In the genomic region with DNA sequence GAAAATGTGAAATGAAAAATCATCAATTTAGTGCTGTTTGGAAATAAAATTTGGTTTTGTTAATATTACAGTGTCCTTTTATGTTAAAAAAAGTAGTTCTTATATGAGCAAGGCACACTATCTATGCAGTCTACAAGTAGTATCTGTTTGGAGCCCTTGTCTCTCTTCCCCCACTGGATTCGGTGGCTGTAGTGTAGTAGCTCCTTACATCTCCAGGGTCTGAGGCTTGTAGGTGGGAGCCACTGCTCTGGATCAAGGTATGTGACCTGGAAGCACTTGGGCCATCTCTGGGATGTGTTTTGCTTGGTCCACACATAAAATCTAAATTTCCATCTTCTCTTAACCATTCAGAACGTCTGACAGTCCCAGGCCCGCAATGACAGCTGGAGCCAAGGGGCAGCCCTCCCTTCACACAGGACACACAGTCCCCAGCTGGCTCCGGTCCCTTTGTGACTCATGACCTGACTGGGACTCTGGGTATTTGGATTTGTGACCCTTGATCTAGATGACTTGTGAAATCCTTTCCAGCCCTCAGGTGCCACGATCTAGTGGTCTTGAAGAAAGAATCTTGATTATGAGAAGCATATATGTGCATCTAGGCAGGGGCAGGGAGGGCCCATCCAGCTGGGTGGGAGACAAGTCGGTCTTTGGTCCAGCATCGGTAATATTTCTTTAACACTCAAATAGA, we compare ENCODE assay signal across 24 cellular contexts.
DNase-seq lines count a peak whose midpoint lies in the region; ATAC-seq and TF ChIP-seq lines count a peak whose summit lies in the region.
"Had no signal": no experiment of that assay in that cellular context is flagged by ENCODE, and none has a peak within 500 bp of the region (broad histone marks: within the 10 kb centered on the region; RNA-seq: fewer than 3 reads in every experiment).

No MANE protein-coding gene starts in this region.

- peaks cover 3% of the 10 kb centered on the region for H3K9me3 Mint-ChIP-seq in glutamatergic neuron (ENCODE audit: unreplicated experiment)
- no peaks in the 10 kb centered on the region for H3K9me3 Mint-ChIP-seq in stimulated activated effector memory CD8-positive, alpha-beta T cell treated with anti-CD3 and anti-CD28 coated beads, Interleukin-12 subunit alpha, Interleukin-12 subunit beta, amount 100 ng/mL, for 72 hours
- H3K9me3 Mint-ChIP-seq: activated CD4-positive, alpha-beta memory T cell treated with anti-CD3 and anti-CD28 coated beads for 36 hours; activated naive CD4-positive, alpha-beta T cell treated with anti-CD3 and anti-CD28 coated beads for 36 hours; CD8-positive, alpha-beta memory T cell; T-helper 1 cell treated with Interleukin-12 subunit alpha and Interleukin-12 subunit beta and Interleukin-4 antibody, amounts not matched to agents 30 μg/mL and 1 μg/mL, for 36 hours had no signal

- H3K4me3 ChIP-seq in right lobe of liver: no peak overlapping the region
- H3K4me3 ChIP-seq: ascending aorta, thyroid gland had no signal

- H3K27me3 Mint-ChIP-seq in glutamatergic neuron (ENCODE audit: unreplicated experiment): peaks cover 3% of the 10 kb centered on the region
- H3K27me3 Mint-ChIP-seq: activated CD4-positive, alpha-beta memory T cell treated with anti-CD3 and anti-CD28 coated beads for 36 hours had no signal

- ATAC-seq in right lobe of liver (peak; percentile 95 to 98 (median 96)), GM21360 (IDR thresholded peaks at IDR 0.05; ENCODE audit: unreplicated experiment) (no peak)
- ATAC-seq in stimulated activated effector memory CD8-positive, alpha-beta T cell treated with anti-CD3 and anti-CD28 coated beads, Interleukin-12 subunit alpha, Interleukin-12 subunit beta, amount 100 ng/mL, for 72 hours: no peak

- peaks cover 0 to 9% (median 3%) of the 10 kb centered on the region in 4 donors for H3K4me1 ChIP-seq in right lobe of liver
- H3K4me1 ChIP-seq: ascending aorta, thyroid gland had no signal

- H3K27me3 ChIP-seq in right lobe of liver: no peaks in the 10 kb centered on the region
- H3K27me3 ChIP-seq: ascending aorta, neutrophil, thyroid gland had no signal

- H3K36me3 Mint-ChIP-seq in glutamatergic neuron (ENCODE audit: unreplicated experiment): no peaks in the 10 kb centered on the region
- peaks cover 16% of the 10 kb centered on the region for H3K36me3 Mint-ChIP-seq in stimulated activated effector memory CD8-positive, alpha-beta T cell treated with anti-CD3 and anti-CD28 coated beads, Interleukin-12 subunit alpha, Interleukin-12 subunit beta, amount 100 ng/mL, for 72 hours

- TF ChIP-seq CTCF in glutamatergic neuron (IDR thresholded peaks at IDR 0.05; ENCODE audit: partially characterized antibody, unreplicated experiment): no peak
- TF ChIP-seq CTCF in right lobe of liver (IDR thresholded peaks at IDR 0.05): no peak

- no peak for TF ChIP-seq POLR2A in right lobe of liver (IDR thresholded peaks at IDR 0.05)

- peaks cover 21% of the 10 kb centered on the region for H3K4me1 Mint-ChIP-seq in glutamatergic neuron (ENCODE audit: low read depth, unreplicated experiment)
- peaks cover 1% of the 10 kb centered on the region for H3K4me1 Mint-ChIP-seq in stimulated activated effector memory CD8-positive, alpha-beta T cell treated with anti-CD3 and anti-CD28 coated beads, Interleukin-12 subunit alpha, Interleukin-12 subunit beta, amount 100 ng/mL, for 72 hours
- H3K4me1 Mint-ChIP-seq: CD8-positive, alpha-beta memory T cell had no signal

- H3K36me3 ChIP-seq in right lobe of liver: peaks cover 0 to 3% (median 0%) of the 10 kb centered on the region in 4 donors
- H3K36me3 ChIP-seq: neutrophil had no signal

- no peaks in the 10 kb centered on the region for H3K9me3 ChIP-seq in right lobe of liver
- H3K9me3 ChIP-seq: ascending aorta, neutrophil, thyroid gland had no signal

- H3K27ac ChIP-seq in right lobe of liver: peak overlapping the region; percentile 14 to 47 (median 15)
- H3K27ac ChIP-seq: ascending aorta, KMS-11, neutrophil, thyroid gland, VCaP had no signal

- H3K27ac Mint-ChIP-seq in glutamatergic neuron (ENCODE audit: unreplicated experiment): no peak overlapping the region
- peak overlapping the region; percentile 53 for H3K27ac Mint-ChIP-seq in stimulated activated effector memory CD8-positive, alpha-beta T cell treated with anti-CD3 and anti-CD28 coated beads, Interleukin-12 subunit alpha, Interleukin-12 subunit beta, amount 100 ng/mL, for 72 hours
- H3K27ac Mint-ChIP-seq: activated CD4-positive, alpha-beta memory T cell treated with anti-CD3 and anti-CD28 coated beads for 36 hours; activated naive CD4-positive, alpha-beta T cell treated with anti-CD3 and anti-CD28 coated beads for 36 hours; T-helper 1 cell treated with Interleukin-12 subunit alpha and Interleukin-12 subunit beta and Interleukin-4 antibody, amounts not matched to agents 30 μg/mL and 1 μg/mL, for 36 hours had no signal

- H3K4me3 Mint-ChIP-seq in glutamatergic neuron (ENCODE audit: unreplicated experiment): no peak overlapping the region
- no peak overlapping the region for H3K4me3 Mint-ChIP-seq in stimulated activated effector memory CD8-positive, alpha-beta T cell treated with anti-CD3 and anti-CD28 coated beads, Interleukin-12 subunit alpha, Interleukin-12 subunit beta, amount 100 ng/mL, for 72 hours
- H3K4me3 Mint-ChIP-seq: activated CD4-positive, alpha-beta memory T cell treated with anti-CD3 and anti-CD28 coated beads for 36 hours; activated naive CD4-positive, alpha-beta T cell treated with anti-CD3 and anti-CD28 coated beads for 36 hours; CD8-positive, alpha-beta memory T cell; T-helper 1 cell treated with Interleukin-12 subunit alpha and Interleukin-12 subunit beta and Interleukin-4 antibody, amounts not matched to agents 30 μg/mL and 1 μg/mL, for 36 hours had no signal

- WGBS in right lobe of liver (ENCODE audit: insufficient coverage, low coverage, low lambda C conversion rate, missing lambda C conversion rate): 62% methylated on average over 5 of the region's 7 CpGs

- intact Hi-C loops in right lobe of liver (cut with DNase I): no loop called here

- DNase-seq in M059J (ENCODE audit: low read depth) (peak; percentile 38), glutamatergic neuron (peak; percentile 34), right lobe of liver (peak; percentile 79 to 86 (median 86)), NCI-H1694 (lab: John Stamatoyannopoulos, UW) (no peak), NCI-H2081 (lab: John Stamatoyannopoulos, UW) (no peak), NOMO-1 treated with DMSO at 0.1 percent for 48 hours (lab: John Stamatoyannopoulos, UW; ENCODE audit: unreplicated experiment) (no peak)
- no peak for DNase-seq in stimulated activated effector memory CD8-positive, alpha-beta T cell treated with anti-CD3 and anti-CD28 coated beads, Interleukin-12 subunit alpha, Interleukin-12 subunit beta, amount 100 ng/mL, for 72 hours (ENCODE audit: low spot score in 2 of 2)
- DNase-seq: activated CD4-positive, alpha-beta memory T cell treated with anti-CD3 and anti-CD28 coated beads for 36 hours; activated naive CD4-positive, alpha-beta T cell treated with anti-CD3 and anti-CD28 coated beads for 36 hours; activated T-cell treated with anti-CD3 and anti-CD28 coated beads, Interleukin-2, amount 50 U/mL, for 1 hour; CD8-positive, alpha-beta memory T cell; DND-41; effector CD8-positive, alpha-beta T cell; NCI-H1105 treated with DMSO at 0.1 percent for 48 hours; NCI-H2171 treated with DMSO at 0.1 percent for 48 hours; NCI-H69; stimulated activated CD4-positive, alpha-beta T cell treated with anti-CD3 and anti-CD28 coated beads, Interleukin-15, amount 100 ng/mL, for 24 hours had no signal

Comparison
In these comparisons a context has a peak if more than half of its experiments do, and no peak if none do; other contexts are left out.
1. DNase-seq: peak in M059J (single experiment), glutamatergic neuron (single experiment) and right lobe of liver (3 of 3); none in stimulated activated effector memory CD8-positive, alpha-beta T cell treated with anti-CD3 and anti-CD28 coated beads, Interleukin-12 subunit alpha, Interleukin-12 subunit beta, amount 100 ng/mL, for 72 hours (0 of 2), NCI-H1694 (single experiment), NCI-H2081 (0 of 2) and NOMO-1 treated with DMSO at 0.1 percent for 48 hours (single experiment).
2. ATAC-seq: peak in right lobe of liver (4 of 4); none in stimulated activated effector memory CD8-positive, alpha-beta T cell treated with anti-CD3 and anti-CD28 coated beads, Interleukin-12 subunit alpha, Interleukin-12 subunit beta, amount 100 ng/mL, for 72 hours (single experiment) and GM21360 (single experiment).